Comparison of ENCODE assay signal across 29 cellular contexts in genomic region chr2:74806355-74806839, GRCh38.
"Had no signal": no experiment of that assay in that cellular context is flagged by ENCODE, and none has a peak within 500 bp of the region (broad histone marks: within the 10 kb centered on the region; RNA-seq: fewer than 3 reads in every experiment).

No MANE protein-coding gene starts in this region.

- H3K9me3 ChIP-seq: esophagus squamous epithelium, gastroesophageal sphincter had no signal

- H3K9me3 Mint-ChIP-seq: activated CD8-positive, alpha-beta T cell treated with anti-CD3 and anti-CD28 coated beads for 36 hours; activated T-cell treated with anti-CD3 and anti-CD28 coated beads, Interleukin-2, amount 50 U/mL, for 4 hours; activated T-helper 17 cell treated with anti-CD3 and anti-CD28 coated beads, Interleukin-2, amount 50 U/mL, for 72 hours; central memory CD8-positive, alpha-beta T cell; dendritic cell treated with granulocyte-macrophage colony-stimulating factor and Interleukin-4, amounts not matched to agents 40 ng/mL and 50 ng/mL, for 4 days; endodermal cell; T-cell; T-helper 2 cell treated with Interferon-gamma antibody and Interleukin-4, amounts not matched to agents 5 μg/mL and 100 μg/mL, for 36 hours had no signal

- H3K36me3 Mint-ChIP-seq: activated naive CD8-positive, alpha-beta T cell; T-cell had no signal

- H3K27ac ChIP-seq: brain microvascular endothelial cell, coronary artery, dorsolateral prefrontal cortex, esophagus squamous epithelium, gastroesophageal sphincter, WERI-Rb-1 had no signal

- H3K36me3 ChIP-seq: brain microvascular endothelial cell, esophagus squamous epithelium, gastroesophageal sphincter, WERI-Rb-1 had no signal

- H3K4me1 Mint-ChIP-seq: activated T-helper 17 cell treated with anti-CD3 and anti-CD28 coated beads, Interleukin-2, amount 50 U/mL, for 72 hours; central memory CD8-positive, alpha-beta T cell; T-cell had no signal

- H3K4me3 Mint-ChIP-seq: activated B cell treated with CpG ODN at 0.5 μM for 24 hours; activated CD8-positive, alpha-beta T cell treated with anti-CD3 and anti-CD28 coated beads for 36 hours; activated naive CD8-positive, alpha-beta T cell; activated T-cell treated with anti-CD3 and anti-CD28 coated beads, Interleukin-2, amount 50 U/mL, for 4 hours; activated T-helper 17 cell treated with anti-CD3 and anti-CD28 coated beads, Interleukin-2, amount 50 U/mL, for 72 hours; central memory CD8-positive, alpha-beta T cell; dendritic cell treated with granulocyte-macrophage colony-stimulating factor and Interleukin-4, amounts not matched to agents 40 ng/mL and 50 ng/mL, for 4 days; endodermal cell; T-cell; T-helper 17 cell; T-helper 2 cell treated with Interferon-gamma antibody and Interleukin-4, amounts not matched to agents 5 μg/mL and 100 μg/mL, for 36 hours had no signal

- H3K4me1 ChIP-seq: gastroesophageal sphincter had no signal

- DNase-seq: activated B cell treated with CpG ODN at 0.5 μM for 24 hours; activated CD4-positive, alpha-beta T cell treated with anti-CD3 and anti-CD28 coated beads for 48 hours; activated CD4-positive, alpha-beta T cell treated with anti-CD3 and anti-CD28 coated beads, Interleukin-2, amount 50 U/mL, for 1 hour; activated CD4-positive, alpha-beta T cell treated with anti-CD3 and anti-CD28 coated beads, Interleukin-2, amount 50 U/mL, for 48 hours; activated CD8-positive, alpha-beta memory T cell treated with anti-CD3 and anti-CD28 coated beads for 24 hours; activated CD8-positive, alpha-beta T cell treated with anti-CD3 and anti-CD28 coated beads for 36 hours; activated effector memory CD4-positive, alpha-beta T cell treated with Interleukin-2 at 50 U/mL for 16 hours; activated gamma-delta T cell treated with Interleukin-2 at 50 U/mL for 16 hours; activated naive CD4-positive, alpha-beta T cell treated with anti-CD3 and anti-CD28 coated beads, Interleukin-2, amount 50 U/mL, for 16 hours; activated naive CD4-positive, alpha-beta T cell treated with Interleukin-2 at 50 U/mL for 16 hours; activated T-cell treated with anti-CD3 and anti-CD28 coated beads, Interleukin-2, amount 50 U/mL, for 4 hours; amniotic stem cell; brain microvascular endothelial cell; dorsolateral prefrontal cortex; effector memory CD4-positive, alpha-beta T cell; endodermal cell; esophagus squamous epithelium; foreskin melanocyte; T-cell; T-helper 17 cell; T1000; WERI-Rb-1 had no signal

- H3K27me3 ChIP-seq: brain microvascular endothelial cell, gastroesophageal sphincter had no signal

- H3K27me3 Mint-ChIP-seq: activated CD8-positive, alpha-beta T cell treated with anti-CD3 and anti-CD28 coated beads for 36 hours; T-cell had no signal

- H3K27ac Mint-ChIP-seq: activated B cell treated with CpG ODN at 0.5 μM for 24 hours; activated CD8-positive, alpha-beta T cell treated with anti-CD3 and anti-CD28 coated beads for 36 hours; activated naive CD8-positive, alpha-beta T cell; activated T-helper 17 cell treated with anti-CD3 and anti-CD28 coated beads, Interleukin-2, amount 50 U/mL, for 72 hours; endodermal cell; T-cell; T-helper 17 cell; T-helper 2 cell treated with Interferon-gamma antibody and Interleukin-4, amounts not matched to agents 5 μg/mL and 100 μg/mL, for 36 hours had no signal

- H3K4me3 ChIP-seq: coronary artery, dorsolateral prefrontal cortex, esophagus squamous epithelium, gastroesophageal sphincter had no signal
